12 cellular contexts compared by ENCODE assay signal in the genomic region with DNA sequence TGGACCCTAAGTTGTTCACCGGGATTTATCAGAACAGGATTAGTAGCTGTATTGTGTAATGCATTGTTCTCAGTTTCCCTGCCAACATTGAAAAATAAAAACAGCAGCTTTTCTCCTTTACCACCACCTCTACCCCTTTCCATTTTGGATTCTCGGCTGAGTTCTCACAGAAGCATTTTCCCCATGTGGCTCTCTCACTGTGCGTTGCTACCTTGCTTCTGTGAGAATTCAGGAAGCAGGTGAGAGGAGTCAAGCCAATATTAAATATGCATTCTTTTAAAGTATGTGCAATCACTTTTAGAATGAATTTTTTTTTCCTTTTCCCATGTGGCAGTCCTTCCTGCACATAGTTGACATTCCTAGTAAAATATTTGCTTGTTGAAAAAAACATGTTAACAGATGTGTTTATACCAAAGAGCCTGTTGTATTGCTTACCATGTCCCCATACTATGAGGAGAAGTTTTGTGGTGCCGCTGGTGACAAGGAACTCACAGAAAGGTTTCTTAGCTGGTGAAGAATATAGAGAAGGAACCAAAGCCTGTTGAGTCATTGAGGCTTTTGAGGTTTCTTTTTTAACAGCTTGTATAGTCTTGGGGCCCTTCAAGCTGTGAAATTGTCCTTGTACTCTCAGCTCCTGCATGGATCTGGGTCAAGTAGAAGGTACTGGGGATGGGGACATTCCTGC. TPM values are rescaled to one million over a fixed set of nuclear protein-coding genes. Genes with fewer than 3 reads are reported as not detected.
DNase-seq lines count a peak whose midpoint lies in the region; ATAC-seq, FAIRE-seq and TF ChIP-seq lines count a peak whose summit lies in the region.
"Had no signal": no experiment of that assay in that cellular context is flagged by ENCODE, and none has a peak within 500 bp of the region (broad histone marks: within the 10 kb centered on the region; RNA-seq: fewer than 3 reads in every experiment).

No MANE protein-coding gene starts in this region.

- WGBS in small intestine, 3 donors = 65 to 80% (median 73%) methylated on average over 4 of the region's 4 CpGs

- no peaks in the 10 kb centered on the region for H3K9me3 ChIP-seq in small intestine (ENCODE audit: control insufficient read depth, low read depth)
- H3K9me3 ChIP-seq: HAP-1 had no signal

- H3K27me3 Mint-ChIP-seq in GM23338 (ENCODE audit: insufficient read depth, low read depth, poor library complexity) = peaks cover 10% of the 10 kb centered on the region
- H3K27me3 Mint-ChIP-seq in central memory CD8-positive, alpha-beta T cell = no peaks in the 10 kb centered on the region

- H3K4me1 ChIP-seq in GM23338 (ENCODE audit: insufficient read depth) = peaks cover 50% of the 10 kb centered on the region
- H3K4me1 ChIP-seq in small intestine (ENCODE audit: control insufficient read depth in 2 of 2, insufficient read depth in 1 of 2, low read depth in 1 of 2, low read length in 1 of 2) = no peaks in the 10 kb centered on the region

- POLR2A ChIA-PET in GM10248 (lab: Yijun Ruan, JAX) = no interaction called here

- H3K36me3 ChIP-seq in GM23338 (ENCODE audit: insufficient read depth) (peaks cover 30% of the 10 kb centered on the region), small intestine (ENCODE audit: control insufficient read depth in 2 of 2, insufficient read depth in 2 of 2, low read length in 2 of 2) (peaks cover 18% of the 10 kb centered on the region in 2 donors)

- H3F3A ChIP-seq in GM23338 (replicated peaks; ENCODE audit: low read depth) = no peaks in the 10 kb centered on the region; the same call in 1 of the 2 replicates

- H3K4me3 ChIP-seq in GM23338 (no peak overlapping the region), small intestine (ENCODE audit: low read depth in 1 of 2, low read length in 2 of 2) (no peak overlapping the region)
- H3K4me3 ChIP-seq: HAP-1 had no signal

- FAIRE-seq in small intestine (lab: Jason Lieb, UNC) = no peak

- H3K9me3 Mint-ChIP-seq in GM23338 = no peaks in the 10 kb centered on the region
- H3K9me3 Mint-ChIP-seq in central memory CD8-positive, alpha-beta T cell = no peaks in the 10 kb centered on the region

- peak overlapping the region; percentile 13; the same call in 1 of the 2 replicates for H3K27ac Mint-ChIP-seq in GM23338
- peak overlapping the region; percentile 12 for H3K27ac Mint-ChIP-seq in central memory CD8-positive, alpha-beta T cell (ENCODE audit: low read depth)

- H3K9me2 ChIP-seq in GM23338 (ENCODE audit: insufficient read depth) = no peaks in the 10 kb centered on the region

- CTCF ChIA-PET in GM10248 (lab: Yijun Ruan, JAX) = interaction anchor here (0.9 to 12.2 kb wide), 7 partner anchors 8 to 372 kb away, joined by 3 to 163 read pairs (median 3); no protein-coding TSS in a partner anchor

- H4K20me1 ChIP-seq in GM23338 (replicated peaks; ENCODE audit: insufficient read depth) = no peaks in the 10 kb centered on the region

- peaks cover 54% of the 10 kb centered on the region for H3K4me1 Mint-ChIP-seq in GM23338
- peaks cover 20% of the 10 kb centered on the region for H3K4me1 Mint-ChIP-seq in central memory CD8-positive, alpha-beta T cell

- H3K79me2 ChIP-seq in GM23338 (replicated peaks; ENCODE audit: insufficient read depth) = peaks cover 3% of the 10 kb centered on the region; the same call in 1 of the 2 replicates

- no peak for TF ChIP-seq CTCF in GM23338 (conservative IDR thresholded peaks at IDR 0.05; ENCODE audit: low read depth in 2 of 2)
- no peak for TF ChIP-seq CTCF in GM10248 (IDR thresholded peaks at IDR 0.05; ENCODE audit: control extremely low read depth, extremely low read depth, low read depth, missing control alignments)

- H3K4me2 ChIP-seq in GM23338 = 0 out of 2 replicates have a peak overlapping the region, but pooled peaks have one; percentile 29

- ATAC-seq in GM23338 = no peak
- ATAC-seq in central memory CD8-positive, alpha-beta T cell (replicated peaks; ENCODE audit: extremely low read depth, poor library complexity, severe bottlenecking) = peak; percentile 75
- no peak for ATAC-seq in HG02870 (IDR thresholded peaks at IDR 0.05; ENCODE audit: unreplicated experiment)
- ATAC-seq: Panc1 had no signal

- no peak overlapping the region for H2AFZ ChIP-seq in GM23338

- H3K27me3 ChIP-seq in GM23338 (ENCODE audit: insufficient read depth) (no peaks in the 10 kb centered on the region), small intestine (ENCODE audit: control insufficient read depth in 2 of 2, insufficient read depth in 2 of 2, low read length in 2 of 2) (no peaks in the 10 kb centered on the region)

- H3K4me3 Mint-ChIP-seq in GM23338 = no peak overlapping the region
- H3K4me3 Mint-ChIP-seq in central memory CD8-positive, alpha-beta T cell = peak overlapping the region; percentile 2

- DNase-seq in GM23338 (ENCODE audit: low spot score) (no peak), NOMO-1 treated with dmso at 0.1 percent for 144 hours (lab: John Stamatoyannopoulos, UW; ENCODE audit: unreplicated experiment) (peak; percentile 73), small intestine (peak; percentile 23), NCI-H82 treated with DMSO at 0.1 percent for 48 hours (lab: John Stamatoyannopoulos, UW; ENCODE audit: unreplicated experiment) (no peak), GM10248 (ENCODE audit: extremely low spot score) (no peak)
- no peak for DNase-seq in central memory CD8-positive, alpha-beta T cell (ENCODE audit: low spot score in 2 of 2)
- DNase-seq: activated CD8-positive, alpha-beta memory T cell treated with anti-CD3 and anti-CD28 coated beads, Interleukin-2, amount 50 U/mL, for 48 hours; Karpas-422; stimulated activated CD4-positive, alpha-beta T cell treated with anti-CD3 and anti-CD28 coated beads, Interleukin-4, amount 100 ng/mL, for 1 hour had no signal

- peaks cover 30% of the 10 kb centered on the region for H3K36me3 Mint-ChIP-seq in GM23338 (ENCODE audit: low read depth)
- H3K36me3 Mint-ChIP-seq in central memory CD8-positive, alpha-beta T cell (ENCODE audit: insufficient read depth) = peaks cover 44% of the 10 kb centered on the region

- 0 out of 2 replicates have a peak overlapping the region, but pooled peaks have one; percentile 3 for H3K27ac ChIP-seq in GM23338 (ENCODE audit: low read depth)
- H3K27ac ChIP-seq in small intestine (ENCODE audit: low read depth in 1 of 2, low read length in 1 of 2) = no peak overlapping the region

TF ChIP-seq in GM23338, 12 proteins besides CTCF, POLR2A, EP300 and RAD21 (continues in another document):
- TF ChIP-seq, protein P1, sequence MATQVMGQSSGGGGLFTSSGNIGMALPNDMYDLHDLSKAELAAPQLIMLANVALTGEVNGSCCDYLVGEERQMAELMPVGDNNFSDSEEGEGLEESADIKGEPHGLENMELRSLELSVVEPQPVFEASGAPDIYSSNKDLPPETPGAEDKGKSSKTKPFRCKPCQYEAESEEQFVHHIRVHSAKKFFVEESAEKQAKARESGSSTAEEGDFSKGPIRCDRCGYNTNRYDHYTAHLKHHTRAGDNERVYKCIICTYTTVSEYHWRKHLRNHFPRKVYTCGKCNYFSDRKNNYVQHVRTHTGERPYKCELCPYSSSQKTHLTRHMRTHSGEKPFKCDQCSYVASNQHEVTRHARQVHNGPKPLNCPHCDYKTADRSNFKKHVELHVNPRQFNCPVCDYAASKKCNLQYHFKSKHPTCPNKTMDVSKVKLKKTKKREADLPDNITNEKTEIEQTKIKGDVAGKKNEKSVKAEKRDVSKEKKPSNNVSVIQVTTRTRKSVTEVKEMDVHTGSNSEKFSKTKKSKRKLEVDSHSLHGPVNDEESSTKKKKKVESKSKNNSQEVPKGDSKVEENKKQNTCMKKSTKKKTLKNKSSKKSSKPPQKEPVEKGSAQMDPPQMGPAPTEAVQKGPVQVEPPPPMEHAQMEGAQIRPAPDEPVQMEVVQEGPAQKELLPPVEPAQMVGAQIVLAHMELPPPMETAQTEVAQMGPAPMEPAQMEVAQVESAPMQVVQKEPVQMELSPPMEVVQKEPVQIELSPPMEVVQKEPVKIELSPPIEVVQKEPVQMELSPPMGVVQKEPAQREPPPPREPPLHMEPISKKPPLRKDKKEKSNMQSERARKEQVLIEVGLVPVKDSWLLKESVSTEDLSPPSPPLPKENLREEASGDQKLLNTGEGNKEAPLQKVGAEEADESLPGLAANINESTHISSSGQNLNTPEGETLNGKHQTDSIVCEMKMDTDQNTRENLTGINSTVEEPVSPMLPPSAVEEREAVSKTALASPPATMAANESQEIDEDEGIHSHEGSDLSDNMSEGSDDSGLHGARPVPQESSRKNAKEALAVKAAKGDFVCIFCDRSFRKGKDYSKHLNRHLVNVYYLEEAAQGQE (IDR thresholded peaks at IDR 0.05; ENCODE audit: unreplicated experiment) = no peak
- TF ChIP-seq NANOG (IDR thresholded peaks at IDR 0.05; ENCODE audit: borderline replicate concordance) (no peak), STAT1 (IDR thresholded peaks at IDR 0.05; ENCODE audit: unreplicated experiment) (no peak), ZNF331 (CRISPR knock-in tag; IDR thresholded peaks at IDR 0.05; ENCODE audit: low read depth) (no peak)
- TF ChIP-seq, protein P2, sequence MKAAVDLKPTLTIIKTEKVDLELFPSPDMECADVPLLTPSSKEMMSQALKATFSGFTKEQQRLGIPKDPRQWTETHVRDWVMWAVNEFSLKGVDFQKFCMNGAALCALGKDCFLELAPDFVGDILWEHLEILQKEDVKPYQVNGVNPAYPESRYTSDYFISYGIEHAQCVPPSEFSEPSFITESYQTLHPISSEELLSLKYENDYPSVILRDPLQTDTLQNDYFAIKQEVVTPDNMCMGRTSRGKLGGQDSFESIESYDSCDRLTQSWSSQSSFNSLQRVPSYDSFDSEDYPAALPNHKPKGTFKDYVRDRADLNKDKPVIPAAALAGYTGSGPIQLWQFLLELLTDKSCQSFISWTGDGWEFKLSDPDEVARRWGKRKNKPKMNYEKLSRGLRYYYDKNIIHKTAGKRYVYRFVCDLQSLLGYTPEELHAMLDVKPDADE (IDR thresholded peaks at IDR 0.05) = no peak

RNA-seq across cellular contexts. Expression of a gene that starts 3.9 kb away (rescaled TPM):
- total RNA-seq in GM23338 (2014; rRNA removed; shearing (Covaris generic)) = 69.9 and 73.6 TPM in 2 replicates
- polyA plus RNA-seq in GM23338 (2016; fragmentation: Nextera tagmentation; extraction: Ambion mirVana) = 42.8 and 44.7 TPM in 2 replicates
- 10 to 100 TPM in 1 of 3 donors, 1 to 10 TPM in 2; 2.2 to 19.5 (median 5.4) TPM for polyA plus RNA-seq in small intestine

RNA-seq across cellular contexts. Expression of a gene that starts 46.2 kb away (rescaled TPM):
- 44.4 and 47.5 TPM in 2 replicates for total RNA-seq in GM23338 (2014; rRNA removed; shearing (Covaris generic))
- polyA plus RNA-seq in GM23338 (2016; fragmentation: Nextera tagmentation; extraction: Ambion mirVana) (13.6 and 14.3 TPM in 2 replicates), small intestine (10 to 100 TPM in 2 of 3 donors, 1 to 10 TPM in 1; 9.5 to 11.2 (median 10.3) TPM)

Comparison
In these comparisons a context has a peak if more than half of its experiments do, and no peak if none do; other contexts are left out.
1. DNase-seq: peak in NOMO-1 treated with dmso at 0.1 percent for 144 hours (single experiment) and small intestine (single experiment); none in GM23338 (single experiment), central memory CD8-positive, alpha-beta T cell (0 of 2), NCI-H82 treated with DMSO at 0.1 percent for 48 hours (single experiment) and GM10248 (single experiment).